In the genomic region with DNA sequence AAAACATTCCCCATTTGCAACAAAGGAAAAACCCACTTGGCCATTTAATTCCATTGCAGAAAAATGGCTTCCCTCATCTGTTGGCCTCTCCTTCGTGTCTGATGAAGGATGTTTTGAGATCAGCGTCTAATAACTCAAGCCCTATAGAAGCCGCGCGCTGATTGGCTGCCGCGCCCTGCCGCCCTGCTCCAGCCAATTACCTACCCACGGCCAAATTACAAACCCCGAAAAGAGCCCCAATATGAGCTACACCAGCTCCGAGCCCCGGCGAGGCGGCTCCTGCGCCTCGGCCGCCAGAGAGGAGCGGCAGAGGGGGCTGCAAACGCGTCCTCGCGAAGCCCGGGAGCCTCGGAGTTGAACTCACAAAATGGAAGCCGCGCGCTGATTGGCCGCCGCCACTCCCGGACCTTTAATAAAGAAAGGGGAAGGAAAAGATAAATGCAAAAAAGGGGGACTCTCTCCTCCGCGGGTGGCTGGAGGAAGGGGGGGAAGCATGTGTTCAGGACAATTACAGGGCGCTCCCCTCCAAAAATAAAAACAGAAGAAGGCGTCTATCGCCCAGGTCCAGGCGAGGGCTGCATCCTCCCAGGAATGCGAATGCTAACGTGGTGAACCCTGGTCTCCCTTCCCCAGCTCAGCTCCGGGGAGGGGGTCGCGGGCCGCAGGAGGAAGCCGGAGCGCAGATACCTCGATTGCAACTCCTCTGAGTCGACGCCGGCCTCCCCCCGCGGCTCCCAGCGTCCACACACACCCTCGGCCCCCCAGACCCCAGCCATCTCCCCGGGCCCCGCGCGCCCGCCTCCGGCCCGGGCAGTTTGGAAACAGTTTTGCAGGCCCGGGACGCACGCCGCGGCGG, we compare ENCODE assay signal across 8 cellular contexts. TPM values are rescaled to one million over a fixed set of nuclear protein-coding genes. Genes with fewer than 3 reads are reported as not detected.
DNase-seq lines count a peak whose midpoint lies in the region; ATAC-seq and TF ChIP-seq lines count a peak whose summit lies in the region.

No MANE protein-coding gene starts in this region.

- peak; percentile 96 for DNase-seq in HT1080 (ENCODE audit: low read depth)
- DNase-seq in NK-92 treated with Interleukin-12 subunit alpha and Interleukin-12 subunit beta, amount 100 ng/mL, for 24 hours (lab: John Stamatoyannopoulos, UW): peak; percentile 84
- DNase-seq in activated CD8-positive, alpha-beta memory T cell treated with anti-CD3 and anti-CD28 coated beads for 24 hours: peak; percentile 95
- DNase-seq in effector CD4-positive, alpha-beta T cell: peak; percentile 83
- DNase-seq in lower lobe of right lung: peak; percentile 94
- DNase-seq in stimulated activated CD4-positive, alpha-beta T cell treated with anti-CD3 and anti-CD28 coated beads, Interleukin-4, amount 100 ng/mL, for 48 hours (ENCODE audit: low read depth in 2 of 2): peak; percentile 83 to 85

- H3K27ac ChIP-seq in C4-2B: peak overlapping the region; percentile 97
- peak overlapping the region; percentile 100 for H3K27ac ChIP-seq in lower lobe of right lung

- H3K4me1 ChIP-seq in lower lobe of right lung: peaks cover 43% of the 10 kb centered on the region

- intact Hi-C loops in lower lobe of right lung (cut with DNase I): no loop called here

- H3K9me3 ChIP-seq in lower lobe of right lung: no peaks in the 10 kb centered on the region

- no peak for TF ChIP-seq CTCF in C4-2B (conservative IDR thresholded peaks at IDR 0.05)
- no peak for TF ChIP-seq CTCF in lower lobe of right lung (IDR thresholded peaks at IDR 0.05)

- H3K36me3 ChIP-seq in lower lobe of right lung: peaks cover 22% of the 10 kb centered on the region

- H3K27me3 ChIP-seq in lower lobe of right lung (ENCODE audit: low read depth): no peaks in the 10 kb centered on the region

- H3K4me3 ChIP-seq in lower lobe of right lung: peak overlapping the region; percentile 85

- peak; percentile 40 for ATAC-seq in GM19438 (IDR thresholded peaks at IDR 0.05; ENCODE audit: low read depth, unreplicated experiment)
- peak; percentile 69 to 74 for ATAC-seq in lower lobe of right lung

RNA-seq across cellular contexts. Expression of gene SETD1B, which starts 0.7 kb away (rescaled TPM):
- total RNA-seq in HT1080 (2014; rRNA removed; shearing (Covaris generic)): 2.8 and 5.0 TPM in 2 replicates
- 5.2 and 5.4 TPM in 2 replicates for polyA plus RNA-seq in HT1080 (2015; cell fraction: cytosol; rRNA removed)
- 11.5 and 12.0 TPM in 2 replicates for polyA plus RNA-seq in HT1080 (2015; cell fraction: nucleus; rRNA removed)
- 19.7 TPM for total RNA-seq in lower lobe of right lung

RNA-seq across cellular contexts. Expression of gene RHOF, which starts 9.6 kb away (rescaled TPM):
- total RNA-seq in HT1080 (2014; rRNA removed; shearing (Covaris generic)): 31.4 and 39.9 TPM in 2 replicates
- polyA plus RNA-seq in HT1080 (2015; cell fraction: cytosol; rRNA removed): 45.1 and 53.0 TPM in 2 replicates
- 29.1 and 33.7 TPM in 2 replicates for polyA plus RNA-seq in HT1080 (2015; cell fraction: nucleus; rRNA removed)
- total RNA-seq in lower lobe of right lung: 28.7 TPM

RNA-seq across cellular contexts. Expression of gene HPD, which starts 55.6 kb away (rescaled TPM):
- 0.47 TPM in 1 of 2 replicates, not detected in the other for total RNA-seq in HT1080 (2014; rRNA removed; shearing (Covaris generic))
- not detected in 2 replicates for polyA plus RNA-seq in HT1080 (2015; cell fraction: cytosol; rRNA removed)
- polyA plus RNA-seq in HT1080 (2015; cell fraction: nucleus; rRNA removed): not detected in 2 replicates
- 2.5 TPM for total RNA-seq in lower lobe of right lung

Comparison
In these comparisons a context has a peak if more than half of its experiments do, and no peak if none do; other contexts are left out.
1. Peak in every context shown above with its lines: DNase-seq, ATAC-seq, H3K4me3 ChIP-seq and H3K27ac ChIP-seq.